In the genomic region with DNA sequence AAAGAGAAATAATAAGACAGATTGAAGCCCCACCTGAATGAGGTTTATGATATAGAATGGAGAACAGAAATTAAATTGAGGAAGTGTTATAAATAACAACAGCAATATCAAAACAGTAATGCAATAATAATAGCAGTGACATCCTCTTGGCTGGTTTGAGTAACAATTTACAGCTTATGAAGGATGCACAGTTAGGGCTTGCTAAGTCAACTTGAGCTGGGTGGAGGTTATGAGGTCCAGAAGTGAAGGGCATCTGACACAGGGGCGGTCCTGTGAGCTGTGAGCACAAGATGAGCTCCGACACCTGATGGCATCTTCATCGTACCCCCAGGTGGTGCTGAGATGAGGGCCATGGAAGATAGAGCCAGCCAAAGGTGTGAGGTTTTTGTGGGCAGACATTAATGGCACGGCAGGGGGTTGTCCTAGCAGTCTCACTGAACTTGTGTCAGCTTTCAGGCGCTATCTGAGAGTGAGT, we compare ENCODE assay signal across 28 cellular contexts. TPM values are rescaled to one million over a fixed set of nuclear protein-coding genes. Genes with fewer than 3 reads are reported as not detected.
A peak's percentile ranks its signal among the peaks of the same experiment; 100 is the strongest.
DNase-seq lines count a peak whose midpoint lies in the region; ATAC-seq and TF ChIP-seq lines count a peak whose summit lies in the region.
"Had no signal": no experiment of that assay in that cellular context is flagged by ENCODE, and none has a peak within 500 bp of the region (broad histone marks: within the 10 kb centered on the region; RNA-seq: fewer than 3 reads in every experiment).

No MANE protein-coding gene starts in this region.

- TF ChIP-seq POLR2A in ovary (IDR thresholded peaks at IDR 0.05) = no peak

- H3K36me3 Mint-ChIP-seq in memory B cell = no peaks in the 10 kb centered on the region
- H3K36me3 Mint-ChIP-seq: immature natural killer cell, mesothelial cell of epicardium had no signal

- H4K20me1 ChIP-seq in DOHH2 (ENCODE audit: control insufficient read depth, insufficient read depth, low read depth, low read length) (no peaks in the 10 kb centered on the region), OCI-LY3 (ENCODE audit: insufficient read depth, low read length) (no peaks in the 10 kb centered on the region)

- no peaks in the 10 kb centered on the region for H3K9me3 Mint-ChIP-seq in memory B cell
- H3K9me3 Mint-ChIP-seq: CD4-positive, alpha-beta T cell; immature natural killer cell; mesothelial cell of epicardium; nephron had no signal

- H3K4me3 Mint-ChIP-seq in memory B cell = peak overlapping the region; percentile 72
- H3K4me3 Mint-ChIP-seq: activated CD4-positive, alpha-beta T cell treated with anti-CD3 and anti-CD28 coated beads for 36 hours; CD4-positive, alpha-beta T cell; immature natural killer cell; mesothelial cell of epicardium; nephron had no signal

- no peak overlapping the region for H2AFZ ChIP-seq in OCI-LY3 (ENCODE audit: low read depth, low read length)

- H3K79me2 ChIP-seq in DOHH2 (ENCODE audit: control insufficient read depth, low read length) (no peaks in the 10 kb centered on the region), OCI-LY3 (ENCODE audit: low read length) (no peaks in the 10 kb centered on the region)

- DNase-seq in memory B cell (ENCODE audit: low spot score in 2 of 2) (peak; percentile 18 to 19), HPDE6-E6E7 (ENCODE audit: extremely low spot score) (no peak), NCI-H1436 (lab: John Stamatoyannopoulos, UW) (no peak), ovary (no peak)
- DNase-seq in activated CD4-positive, CD25-positive, alpha-beta regulatory T cell treated with anti-CD3 and anti-CD28 coated beads, Interleukin-2, amount 50 U/mL, for 72 hours = no peak
- DNase-seq: activated CD4-positive, alpha-beta T cell treated with anti-CD3 and anti-CD28 coated beads for 36 hours; activated naive CD4-positive, alpha-beta T cell treated with Interleukin-2 at 50 U/mL for 16 hours; activated T-cell treated with anti-CD3 and anti-CD28 coated beads, Interleukin-2, amount 50 U/mL, for 48 hours; anterior cingulate cortex; caudate nucleus; CD4-positive, alpha-beta T cell; DMS 273 treated with DMSO at 0.1 percent for 48 hours; dorsolateral prefrontal cortex; immature natural killer cell; NCI-H146; NCI-H526; Right ventricle myocardium superior; sigmoid colon; testis had no signal

- H3K4me1 Mint-ChIP-seq in memory B cell = peaks cover 55% of the 10 kb centered on the region
- H3K4me1 Mint-ChIP-seq: activated CD4-positive, alpha-beta T cell treated with anti-CD3 and anti-CD28 coated beads for 36 hours; immature natural killer cell had no signal

- no peaks in the 10 kb centered on the region for H3K36me3 ChIP-seq in DOHH2 (ENCODE audit: control insufficient read depth, low read length)
- H3K36me3 ChIP-seq in OCI-LY3 (replicated peaks; ENCODE audit: low read depth, low read length) = no peaks in the 10 kb centered on the region
- H3K36me3 ChIP-seq in ovary = no peaks in the 10 kb centered on the region
- H3K36me3 ChIP-seq: sigmoid colon, vagina had no signal

- H3K4me1 ChIP-seq in DOHH2 (ENCODE audit: control insufficient read depth, low read length) (peaks cover 66% of the 10 kb centered on the region), OCI-LY3 (ENCODE audit: low read length) (peaks cover 37% of the 10 kb centered on the region), ovary (ENCODE audit: insufficient read depth) (no peaks in the 10 kb centered on the region)
- H3K4me1 ChIP-seq: testis, vagina had no signal

- H3K9ac ChIP-seq in OCI-LY3 (ENCODE audit: low read length) = no peak overlapping the region

- H3K27me3 Mint-ChIP-seq in memory B cell = no peaks in the 10 kb centered on the region
- H3K27me3 Mint-ChIP-seq: CD4-positive, alpha-beta T cell had no signal

- peaks cover 11% of the 10 kb centered on the region for H3F3A ChIP-seq in DOHH2 (ENCODE audit: control insufficient read depth, insufficient read depth)

- ATAC-seq in HG02610 (IDR thresholded peaks at IDR 0.05; ENCODE audit: unreplicated experiment) = peak; percentile 47
- ATAC-seq in memory B cell (ENCODE audit: low read depth) = peak; percentile 67
- ATAC-seq: activated CD4-positive, alpha-beta T cell treated with anti-CD3 and anti-CD28 coated beads for 36 hours; HepG2; left lobe of liver had no signal

- peak overlapping the region; percentile 83 for H3K27ac Mint-ChIP-seq in memory B cell
- H3K27ac Mint-ChIP-seq: activated CD4-positive, alpha-beta T cell treated with anti-CD3 and anti-CD28 coated beads for 36 hours; CD4-positive, alpha-beta T cell; immature natural killer cell; mesothelial cell of epicardium; nephron had no signal

- H3K4me2 ChIP-seq in DOHH2 (ENCODE audit: low read length) (peak overlapping the region; percentile 90), OCI-LY3 (ENCODE audit: low read length) (peak overlapping the region; percentile 17; the same call in 1 of the 2 replicates)

- H3K9me2 ChIP-seq in DOHH2 (replicated peaks; ENCODE audit: control insufficient read depth, low read length) = no peaks in the 10 kb centered on the region

- no peaks in the 10 kb centered on the region for H3K9me3 ChIP-seq in DOHH2 (ENCODE audit: control insufficient read depth, insufficient read depth, low read length)
- no peaks in the 10 kb centered on the region for H3K9me3 ChIP-seq in OCI-LY3 (ENCODE audit: insufficient read depth, low read length)
- no peaks in the 10 kb centered on the region for H3K9me3 ChIP-seq in ovary
- H3K9me3 ChIP-seq: sigmoid colon, testis, vagina had no signal

- WGBS in ovary, 3 donors = 86 to 96% (median 93%) methylated on average over 5 of the region's 5 CpGs

- H3K4me3 ChIP-seq in DOHH2 (ENCODE audit: low read length) = peak overlapping the region; percentile 68
- H3K4me3 ChIP-seq in OCI-LY3 (ENCODE audit: low read length) = no peak overlapping the region
- H3K4me3 ChIP-seq in ovary = no peak overlapping the region
- H3K4me3 ChIP-seq: dorsolateral prefrontal cortex, sigmoid colon, testis, vagina had no signal

- intact Hi-C loops in ovary (cut with DNase I) = no loop called here

- H3K27ac ChIP-seq in DOHH2 (ENCODE audit: low read depth, low read length) = peak overlapping the region; percentile 84
- H3K27ac ChIP-seq in OCI-LY3 (ENCODE audit: low read length) = no peak overlapping the region
- H3K27ac ChIP-seq in ovary = no peak overlapping the region
- H3K27ac ChIP-seq: dorsolateral prefrontal cortex, epithelial cell of prostate, sigmoid colon, testis, vagina had no signal

- H3K27me3 ChIP-seq in DOHH2 (ENCODE audit: control insufficient read depth, low read length) (peaks cover 8% of the 10 kb centered on the region), OCI-LY3 (ENCODE audit: low read depth, low read length) (0 out of 2 replicates have a peak, but pooled peaks cover 3% of the 10 kb centered on the region), ovary (no peaks in the 10 kb centered on the region)
- H3K27me3 ChIP-seq: dorsolateral prefrontal cortex, sigmoid colon, testis, vagina had no signal

- TF ChIP-seq CTCF in DOHH2 (IDR thresholded peaks at IDR 0.05; ENCODE audit: low read depth, low read length, poor library complexity, severe bottlenecking) = no peak
- TF ChIP-seq CTCF in OCI-LY3 (IDR thresholded peaks at IDR 0.05; ENCODE audit: low read depth, low read length) = no peak
- no peak for TF ChIP-seq CTCF in ovary (IDR thresholded peaks at IDR 0.05)

- no peak for TF ChIP-seq EP300 in ovary (IDR thresholded peaks at IDR 0.05)

RNA-seq across cellular contexts. Expression of gene ARHGAP22, which starts 30.5 kb away (rescaled TPM):
- 10 to 100 TPM in 2 of 7 donors, 1 to 10 TPM in 5; 3.9 to 14.3 (median 5.7) TPM for total RNA-seq in ovary
- polyA plus RNA-seq in ovary = 1 to 10 TPM; 4.2 to 9.6 TPM
- total RNA-seq: CD4-positive, alpha-beta T cell had no signal
- polyA plus RNA-seq: immature natural killer cell had no signal

Comparison
In these comparisons a context has a peak if more than half of its experiments do, and no peak if none do; other contexts are left out.
1. DNase-seq: peak in memory B cell (2 of 2); none in HPDE6-E6E7 (single experiment), NCI-H1436 (single experiment), ovary (0 of 5) and activated CD4-positive, CD25-positive, alpha-beta regulatory T cell treated with anti-CD3 and anti-CD28 coated beads, Interleukin-2, amount 50 U/mL, for 72 hours (single experiment).